Comparison of ENCODE assay signal across 30 cellular contexts in genomic region chr17:61070649-61071048, GRCh38.
"Had no signal": no experiment of that assay in that cellular context is flagged by ENCODE, and none has a peak within 500 bp of the region (broad histone marks: within the 10 kb centered on the region; RNA-seq: fewer than 3 reads in every experiment).

No MANE protein-coding gene starts in this region.

- H3K27me3 Mint-ChIP-seq: activated B cell treated with CpG ODN at 0.5 μM for 24 hours; activated CD4-positive, alpha-beta memory T cell treated with anti-CD3 and anti-CD28 coated beads for 36 hours; activated CD8-positive, alpha-beta T cell treated with anti-CD3 and anti-CD28 coated beads for 36 hours; activated naive CD4-positive, alpha-beta T cell treated with anti-CD3 and anti-CD28 coated beads, Interleukin-2, amount 10 ng/mL, durations not matched to agents 7 days and 5 days; activated naive CD4-positive, alpha-beta T cell treated with anti-CD3 and anti-CD28 coated beads, Interleukin-2, amount 50 U/mL, for 24 hours; activated naive CD8-positive, alpha-beta T cell; activated naive CD8-positive, alpha-beta T cell treated with anti-CD3 and anti-CD28 coated beads, Interleukin-2, amount 10 ng/mL, durations not matched to agents 7 days and 5 days; activated naive CD8-positive, alpha-beta T cell treated with anti-CD3 and anti-CD28 coated beads, Interleukin-2, amount 50 U/mL, for 24 hours; activated T-cell treated with anti-CD3 and anti-CD28 coated beads, Interleukin-2, amount 50 U/mL, for 24 hours; brain; central memory CD8-positive, alpha-beta T cell had no signal

- DNase-seq: activated B cell treated with CpG ODN at 0.5 μM for 24 hours; activated CD4-positive, alpha-beta memory T cell treated with anti-CD3 and anti-CD28 coated beads for 36 hours; activated CD4-positive, alpha-beta T cell treated with anti-CD3 and anti-CD28 coated beads, Interleukin-2, amount 10 ng/mL, durations not matched to agents 24 days and 14 days; activated CD4-positive, alpha-beta T cell treated with anti-CD3 and anti-CD28 coated beads, Interleukin-2, amount 50 U/mL, for 1 hour; activated CD4-positive, alpha-beta T cell treated with anti-CD3 and anti-CD28 coated beads, Interleukin-2, amount 50 U/mL, for 4 hours; activated CD4-positive, CD25-positive, alpha-beta regulatory T cell treated with anti-CD3 and anti-CD28 coated beads, Interleukin-2, amount 50 U/mL, for 72 hours; activated CD8-positive, alpha-beta memory T cell treated with anti-CD3 and anti-CD28 coated beads, Interleukin-2, amount 50 U/mL, for 4 hours; activated CD8-positive, alpha-beta T cell treated with anti-CD3 and anti-CD28 coated beads for 36 hours; activated effector memory CD4-positive, alpha-beta T cell treated with Interleukin-2 at 50 U/mL for 16 hours; activated gamma-delta T cell; activated naive CD4-positive, alpha-beta T cell treated with anti-CD3 and anti-CD28 coated beads, Interleukin-2, amount 10 ng/mL, durations not matched to agents 7 days and 5 days; activated naive CD4-positive, alpha-beta T cell treated with Interleukin-2 at 50 U/mL for 16 hours; activated naive CD8-positive, alpha-beta T cell treated with anti-CD3 and anti-CD28 coated beads, Interleukin-2, amount 10 ng/mL, durations not matched to agents 7 days and 5 days; activated naive CD8-positive, alpha-beta T cell treated with anti-CD3 and anti-CD28 coated beads, Interleukin-2, amount 50 U/mL, for 24 hours; activated T-cell treated with anti-CD3 and anti-CD28 coated beads, Interleukin-2, amount 50 U/mL, for 24 hours; activated T-cell treated with anti-CD3 and anti-CD28 coated beads, Interleukin-2, amount 50 U/mL, for 48 hours; amygdala; anterior cingulate cortex; caudate nucleus; cerebellar nuclear complex; SW 1271; T-helper 9 cell had no signal

- ATAC-seq: activated CD8-positive, alpha-beta T cell treated with anti-CD3 and anti-CD28 coated beads for 36 hours; activated naive CD8-positive, alpha-beta T cell treated with anti-CD3 and anti-CD28 coated beads, Interleukin-2, amount 50 U/mL, for 24 hours had no signal

- H3K27ac Mint-ChIP-seq: activated B cell treated with CpG ODN at 0.5 μM for 24 hours; activated CD4-positive, alpha-beta memory T cell treated with anti-CD3 and anti-CD28 coated beads for 36 hours; activated CD4-positive, alpha-beta T cell treated with anti-CD3 and anti-CD28 coated beads, Interleukin-2, amount 10 ng/mL, durations not matched to agents 24 days and 14 days; activated CD8-positive, alpha-beta T cell treated with anti-CD3 and anti-CD28 coated beads for 36 hours; activated naive CD4-positive, alpha-beta T cell treated with anti-CD3 and anti-CD28 coated beads, Interleukin-2, amount 10 ng/mL, durations not matched to agents 7 days and 5 days; activated naive CD4-positive, alpha-beta T cell treated with anti-CD3 and anti-CD28 coated beads, Interleukin-2, amount 50 U/mL, for 24 hours; activated naive CD8-positive, alpha-beta T cell; activated naive CD8-positive, alpha-beta T cell treated with anti-CD3 and anti-CD28 coated beads, Interleukin-2, amount 10 ng/mL, durations not matched to agents 7 days and 5 days; activated naive CD8-positive, alpha-beta T cell treated with anti-CD3 and anti-CD28 coated beads, Interleukin-2, amount 50 U/mL, for 24 hours; activated T-cell treated with anti-CD3 and anti-CD28 coated beads, Interleukin-2, amount 50 U/mL, for 24 hours; activated T-helper 1 cell treated with anti-CD3 and anti-CD28 coated beads, Interleukin-12 subunit alpha, Interleukin-12 subunit beta, Interleukin-2, Interleukin-4 antibody, amounts not matched to agents 30 ng/mL and 10 ng/mL and 1 ng/mL, durations not matched to agents 14 hours and 24 hours and 36 hours; activated T-helper 2 cell treated with anti-CD3 and anti-CD28 coated beads, Interferon-gamma antibody, Interleukin-2, Interleukin-4, amounts not matched to agents 10 μg/mL and 5 μg/mL and 100 μg/mL, durations not matched to agents 14 hours and 24 hours and 36 hours; brain; T-helper 1 cell treated with Interleukin-12 subunit alpha and Interleukin-12 subunit beta and Interleukin-4 antibody, amounts not matched to agents 30 μg/mL and 1 μg/mL, for 36 hours; T-helper 2 cell treated with Interferon-gamma antibody and Interleukin-4, amounts not matched to agents 5 μg/mL and 100 μg/mL, for 36 hours had no signal

- H3K4me1 Mint-ChIP-seq: activated B cell treated with CpG ODN at 0.5 μM for 24 hours; activated CD4-positive, alpha-beta T cell treated with anti-CD3 and anti-CD28 coated beads, Interleukin-2, amount 10 ng/mL, durations not matched to agents 24 days and 14 days; activated naive CD4-positive, alpha-beta T cell treated with anti-CD3 and anti-CD28 coated beads, Interleukin-2, amount 10 ng/mL, durations not matched to agents 7 days and 5 days; activated naive CD4-positive, alpha-beta T cell treated with anti-CD3 and anti-CD28 coated beads, Interleukin-2, amount 50 U/mL, for 24 hours; activated naive CD8-positive, alpha-beta T cell treated with anti-CD3 and anti-CD28 coated beads, Interleukin-2, amount 50 U/mL, for 24 hours; central memory CD8-positive, alpha-beta T cell had no signal

- H3K4me3 Mint-ChIP-seq: activated B cell treated with CpG ODN at 0.5 μM for 24 hours; activated CD4-positive, alpha-beta memory T cell treated with anti-CD3 and anti-CD28 coated beads for 36 hours; activated CD4-positive, alpha-beta T cell treated with anti-CD3 and anti-CD28 coated beads, Interleukin-2, amount 10 ng/mL, durations not matched to agents 24 days and 14 days; activated CD8-positive, alpha-beta T cell treated with anti-CD3 and anti-CD28 coated beads for 36 hours; activated naive CD4-positive, alpha-beta T cell treated with anti-CD3 and anti-CD28 coated beads, Interleukin-2, amount 10 ng/mL, durations not matched to agents 7 days and 5 days; activated naive CD4-positive, alpha-beta T cell treated with anti-CD3 and anti-CD28 coated beads, Interleukin-2, amount 50 U/mL, for 24 hours; activated naive CD8-positive, alpha-beta T cell; activated naive CD8-positive, alpha-beta T cell treated with anti-CD3 and anti-CD28 coated beads, Interleukin-2, amount 10 ng/mL, durations not matched to agents 7 days and 5 days; activated naive CD8-positive, alpha-beta T cell treated with anti-CD3 and anti-CD28 coated beads, Interleukin-2, amount 50 U/mL, for 24 hours; activated T-cell treated with anti-CD3 and anti-CD28 coated beads, Interleukin-2, amount 50 U/mL, for 24 hours; activated T-helper 1 cell treated with anti-CD3 and anti-CD28 coated beads, Interleukin-12 subunit alpha, Interleukin-12 subunit beta, Interleukin-2, Interleukin-4 antibody, amounts not matched to agents 30 ng/mL and 10 ng/mL and 1 ng/mL, durations not matched to agents 14 hours and 24 hours and 36 hours; brain; central memory CD8-positive, alpha-beta T cell; T-helper 1 cell treated with Interleukin-12 subunit alpha and Interleukin-12 subunit beta and Interleukin-4 antibody, amounts not matched to agents 30 μg/mL and 1 μg/mL, for 36 hours; T-helper 2 cell treated with Interferon-gamma antibody and Interleukin-4, amounts not matched to agents 5 μg/mL and 100 μg/mL, for 36 hours had no signal

- H3K9me3 Mint-ChIP-seq: activated B cell treated with CpG ODN at 0.5 μM for 24 hours; activated CD4-positive, alpha-beta memory T cell treated with anti-CD3 and anti-CD28 coated beads for 36 hours; activated CD4-positive, alpha-beta T cell treated with anti-CD3 and anti-CD28 coated beads, Interleukin-2, amount 10 ng/mL, durations not matched to agents 24 days and 14 days; activated CD8-positive, alpha-beta T cell treated with anti-CD3 and anti-CD28 coated beads for 36 hours; activated naive CD4-positive, alpha-beta T cell treated with anti-CD3 and anti-CD28 coated beads, Interleukin-2, amount 10 ng/mL, durations not matched to agents 7 days and 5 days; activated naive CD4-positive, alpha-beta T cell treated with anti-CD3 and anti-CD28 coated beads, Interleukin-2, amount 50 U/mL, for 24 hours; activated naive CD8-positive, alpha-beta T cell treated with anti-CD3 and anti-CD28 coated beads, Interleukin-2, amount 50 U/mL, for 24 hours; activated T-cell treated with anti-CD3 and anti-CD28 coated beads, Interleukin-2, amount 50 U/mL, for 24 hours; activated T-helper 1 cell treated with anti-CD3 and anti-CD28 coated beads, Interleukin-12 subunit alpha, Interleukin-12 subunit beta, Interleukin-2, Interleukin-4 antibody, amounts not matched to agents 30 ng/mL and 10 ng/mL and 1 ng/mL, durations not matched to agents 14 hours and 24 hours and 36 hours; activated T-helper 2 cell treated with anti-CD3 and anti-CD28 coated beads, Interferon-gamma antibody, Interleukin-2, Interleukin-4, amounts not matched to agents 10 μg/mL and 5 μg/mL and 100 μg/mL, durations not matched to agents 14 hours and 24 hours and 36 hours; brain; central memory CD8-positive, alpha-beta T cell had no signal

- H3K36me3 Mint-ChIP-seq: activated naive CD4-positive, alpha-beta T cell treated with anti-CD3 and anti-CD28 coated beads, Interleukin-2, amount 10 ng/mL, durations not matched to agents 7 days and 5 days; brain had no signal
